Comparison of ENCODE assay signal across 25 cellular contexts in genomic region chr5:84764227-84764626, GRCh38.
"Had no signal": no experiment of that assay in that cellular context is flagged by ENCODE, and none has a peak within 500 bp of the region (broad histone marks: within the 10 kb centered on the region; RNA-seq: fewer than 3 reads in every experiment).

No MANE protein-coding gene starts in this region.

- H3K27me3 Mint-ChIP-seq: activated CD4-positive, alpha-beta memory T cell treated with anti-CD3 and anti-CD28 coated beads for 36 hours; activated CD4-positive, alpha-beta T cell treated with anti-CD3 and anti-CD28 coated beads, Interleukin-2, amount 10 ng/mL, durations not matched to agents 7 days and 5 days; activated naive CD8-positive, alpha-beta T cell treated with anti-CD3 and anti-CD28 coated beads, Interleukin-2, amount 50 U/mL, for 24 hours; T-helper 17 cell had no signal

- H3K9me3 Mint-ChIP-seq: activated CD4-positive, alpha-beta memory T cell treated with anti-CD3 and anti-CD28 coated beads for 36 hours; activated CD4-positive, alpha-beta T cell treated with anti-CD3 and anti-CD28 coated beads, Interleukin-2, amount 10 ng/mL, durations not matched to agents 7 days and 5 days; activated naive CD8-positive, alpha-beta T cell treated with anti-CD3 and anti-CD28 coated beads, Interleukin-2, amount 50 U/mL, for 24 hours had no signal

- DNase-seq: activated CD4-positive, alpha-beta memory T cell treated with anti-CD3 and anti-CD28 coated beads for 36 hours; activated CD4-positive, alpha-beta T cell treated with anti-CD3 and anti-CD28 coated beads, Interleukin-2, amount 10 ng/mL, durations not matched to agents 7 days and 5 days; activated CD4-positive, CD25-positive, alpha-beta regulatory T cell; activated CD8-positive, alpha-beta memory T cell treated with anti-CD3 and anti-CD28 coated beads for 24 hours; activated effector memory CD4-positive, alpha-beta T cell treated with anti-CD3 and anti-CD28 coated beads, Interleukin-2, amount 50 U/mL, for 16 hours; activated naive CD4-positive, alpha-beta T cell treated with Interleukin-2 at 50 U/mL for 16 hours; activated naive CD8-positive, alpha-beta T cell treated with anti-CD3 and anti-CD28 coated beads, Interleukin-2, amount 50 U/mL, for 24 hours; activated T-cell treated with anti-CD3 and anti-CD28 coated beads, Interleukin-2, amount 50 U/mL, for 4 hours; amniotic stem cell; body of pancreas; central memory CD4-positive, alpha-beta T cell; NCI-H1092; NCI-H1417; NCI-H1930; NCI-H2171; NCI-H2227 treated with DMSO at 0.1 percent for 48 hours; NCI-H446 treated with DMSO at 0.1 percent for 48 hours; NCI-H526 treated with DMSO at 0.1 percent for 48 hours; PC-3; SIG-M5; T-helper 17 cell; T-helper 9 cell had no signal

- H3K36me3 Mint-ChIP-seq: activated CD4-positive, alpha-beta memory T cell treated with anti-CD3 and anti-CD28 coated beads for 36 hours; activated naive CD4-positive, alpha-beta T cell treated with anti-CD3 and anti-CD28 coated beads, Interleukin-2, amount 50 U/mL, for 72 hours had no signal

- H3K9me3 ChIP-seq: ascending aorta, body of pancreas had no signal

- ATAC-seq: activated naive CD4-positive, alpha-beta T cell treated with anti-CD3 and anti-CD28 coated beads, Interleukin-2, amount 50 U/mL, for 72 hours; activated naive CD8-positive, alpha-beta T cell treated with anti-CD3 and anti-CD28 coated beads, Interleukin-2, amount 50 U/mL, for 24 hours; activated T-cell treated with anti-CD3 and anti-CD28 coated beads, Interleukin-2, amount 50 U/mL, for 4 hours; body of pancreas; PC-3; T-helper 17 cell had no signal

- H3K4me3 ChIP-seq: ascending aorta, body of pancreas had no signal

- H3K36me3 ChIP-seq: ascending aorta had no signal

- H3K4me1 Mint-ChIP-seq: activated CD4-positive, alpha-beta T cell treated with anti-CD3 and anti-CD28 coated beads, Interleukin-2, amount 10 ng/mL, durations not matched to agents 7 days and 5 days; activated naive CD8-positive, alpha-beta T cell treated with anti-CD3 and anti-CD28 coated beads, Interleukin-2, amount 50 U/mL, for 24 hours; T-helper 17 cell had no signal

- H3K27ac Mint-ChIP-seq: activated CD4-positive, alpha-beta memory T cell treated with anti-CD3 and anti-CD28 coated beads for 36 hours; activated CD4-positive, alpha-beta T cell treated with anti-CD3 and anti-CD28 coated beads, Interleukin-2, amount 10 ng/mL, durations not matched to agents 7 days and 5 days; activated naive CD4-positive, alpha-beta T cell treated with anti-CD3 and anti-CD28 coated beads, Interleukin-2, amount 50 U/mL, for 72 hours; activated naive CD8-positive, alpha-beta T cell treated with anti-CD3 and anti-CD28 coated beads, Interleukin-2, amount 50 U/mL, for 24 hours; T-helper 17 cell had no signal

- H3K27ac ChIP-seq: ascending aorta, body of pancreas, KMS-11 had no signal

- H3K27me3 ChIP-seq: ascending aorta, body of pancreas had no signal

- H3K4me1 ChIP-seq: ascending aorta, body of pancreas had no signal

- H3K4me3 Mint-ChIP-seq: activated CD4-positive, alpha-beta memory T cell treated with anti-CD3 and anti-CD28 coated beads for 36 hours; activated CD4-positive, alpha-beta T cell treated with anti-CD3 and anti-CD28 coated beads, Interleukin-2, amount 10 ng/mL, durations not matched to agents 7 days and 5 days; activated naive CD8-positive, alpha-beta T cell treated with anti-CD3 and anti-CD28 coated beads, Interleukin-2, amount 50 U/mL, for 24 hours; activated T-cell treated with anti-CD3 and anti-CD28 coated beads, Interleukin-2, amount 50 U/mL, for 4 hours; T-helper 17 cell had no signal
